1 cellular context compared by ENCODE assay signal in the genomic region with DNA sequence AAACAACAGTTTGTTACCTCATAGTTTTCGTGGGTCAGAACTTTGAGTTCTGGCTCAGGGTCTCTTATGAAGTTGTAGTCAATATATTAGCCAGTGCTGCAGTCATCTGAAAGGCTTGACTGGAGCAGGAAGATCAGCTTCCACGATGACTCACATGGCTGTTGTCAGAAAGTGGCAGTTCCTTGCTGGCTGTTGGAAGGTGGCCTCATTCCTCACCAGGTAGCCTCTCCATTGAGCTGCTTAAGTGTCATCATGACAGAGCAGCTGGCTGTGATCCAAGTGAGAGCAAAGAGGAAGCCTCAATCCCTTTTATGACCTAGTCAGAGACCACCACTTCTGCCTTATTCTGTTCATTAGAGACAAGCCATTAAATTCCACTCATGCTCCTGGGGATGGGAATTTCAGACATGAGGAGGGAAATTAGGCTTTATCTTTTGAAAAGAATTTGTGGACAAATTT.
TF ChIP-seq lines count a peak whose summit lies in the region.

No MANE protein-coding gene starts in this region.

TF ChIP-seq in K562, 482 proteins besides CTCF, POLR2A, EP300 and RAD21 (continued from another document and continues in another):
- TF ChIP-seq, protein P1, sequence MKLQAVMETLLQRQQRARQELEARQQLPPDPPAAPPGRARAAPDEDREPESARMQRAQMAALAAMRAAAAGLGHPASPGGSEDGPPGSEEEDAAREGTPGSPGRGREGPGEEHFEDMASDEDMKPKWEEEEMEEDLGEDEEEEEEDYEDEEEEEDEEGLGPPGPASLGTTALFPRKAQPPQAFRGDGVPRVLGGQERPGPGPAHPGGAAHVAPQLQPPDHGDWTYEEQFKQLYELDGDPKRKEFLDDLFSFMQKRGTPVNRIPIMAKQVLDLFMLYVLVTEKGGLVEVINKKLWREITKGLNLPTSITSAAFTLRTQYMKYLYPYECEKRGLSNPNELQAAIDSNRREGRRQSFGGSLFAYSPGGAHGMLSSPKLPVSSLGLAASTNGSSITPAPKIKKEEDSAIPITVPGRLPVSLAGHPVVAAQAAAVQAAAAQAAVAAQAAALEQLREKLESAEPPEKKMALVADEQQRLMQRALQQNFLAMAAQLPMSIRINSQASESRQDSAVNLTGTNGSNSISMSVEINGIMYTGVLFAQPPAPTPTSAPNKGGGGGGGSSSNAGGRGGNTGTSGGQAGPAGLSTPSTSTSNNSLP (IDR thresholded peaks at IDR 0.05; ENCODE audit: borderline replicate concordance, low read depth, low read length): peak; percentile 17; the same call in 1 of the 2 replicates
- TF ChIP-seq ZBTB1 (CRISPR knock-in tag; IDR thresholded peaks at IDR 0.05; ENCODE audit: borderline replicate concordance, low read depth): no peak
- TF ChIP-seq, protein P2, sequence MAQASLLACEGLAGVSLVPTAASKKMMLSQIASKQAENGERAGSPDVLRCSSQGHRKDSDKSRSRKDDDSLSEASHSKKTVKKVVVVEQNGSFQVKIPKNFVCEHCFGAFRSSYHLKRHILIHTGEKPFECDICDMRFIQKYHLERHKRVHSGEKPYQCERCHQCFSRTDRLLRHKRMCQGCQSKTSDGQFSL (CRISPR knock-in tag; IDR thresholded peaks at IDR 0.05): no peak
- TF ChIP-seq, protein P2 (tag; IDR thresholded peaks at IDR 0.05): no peak
- peak; percentile 15 for TF ChIP-seq NUFIP1 (IDR thresholded peaks at IDR 0.05; ENCODE audit: partially characterized antibody)
- no peak for TF ChIP-seq TAF7 (tag; IDR thresholded peaks at IDR 0.05)
- TF ChIP-seq NCOA2 (IDR thresholded peaks at IDR 0.05; ENCODE audit: partially characterized antibody in 2 of 2): no peak
- TF ChIP-seq SIN3B (IDR thresholded peaks at IDR 0.05; ENCODE audit: low read depth): no peak
- TF ChIP-seq CTBP1 (IDR thresholded peaks at IDR 0.05; ENCODE audit: borderline replicate concordance): peak; percentile 96
- TF ChIP-seq, protein P3, sequence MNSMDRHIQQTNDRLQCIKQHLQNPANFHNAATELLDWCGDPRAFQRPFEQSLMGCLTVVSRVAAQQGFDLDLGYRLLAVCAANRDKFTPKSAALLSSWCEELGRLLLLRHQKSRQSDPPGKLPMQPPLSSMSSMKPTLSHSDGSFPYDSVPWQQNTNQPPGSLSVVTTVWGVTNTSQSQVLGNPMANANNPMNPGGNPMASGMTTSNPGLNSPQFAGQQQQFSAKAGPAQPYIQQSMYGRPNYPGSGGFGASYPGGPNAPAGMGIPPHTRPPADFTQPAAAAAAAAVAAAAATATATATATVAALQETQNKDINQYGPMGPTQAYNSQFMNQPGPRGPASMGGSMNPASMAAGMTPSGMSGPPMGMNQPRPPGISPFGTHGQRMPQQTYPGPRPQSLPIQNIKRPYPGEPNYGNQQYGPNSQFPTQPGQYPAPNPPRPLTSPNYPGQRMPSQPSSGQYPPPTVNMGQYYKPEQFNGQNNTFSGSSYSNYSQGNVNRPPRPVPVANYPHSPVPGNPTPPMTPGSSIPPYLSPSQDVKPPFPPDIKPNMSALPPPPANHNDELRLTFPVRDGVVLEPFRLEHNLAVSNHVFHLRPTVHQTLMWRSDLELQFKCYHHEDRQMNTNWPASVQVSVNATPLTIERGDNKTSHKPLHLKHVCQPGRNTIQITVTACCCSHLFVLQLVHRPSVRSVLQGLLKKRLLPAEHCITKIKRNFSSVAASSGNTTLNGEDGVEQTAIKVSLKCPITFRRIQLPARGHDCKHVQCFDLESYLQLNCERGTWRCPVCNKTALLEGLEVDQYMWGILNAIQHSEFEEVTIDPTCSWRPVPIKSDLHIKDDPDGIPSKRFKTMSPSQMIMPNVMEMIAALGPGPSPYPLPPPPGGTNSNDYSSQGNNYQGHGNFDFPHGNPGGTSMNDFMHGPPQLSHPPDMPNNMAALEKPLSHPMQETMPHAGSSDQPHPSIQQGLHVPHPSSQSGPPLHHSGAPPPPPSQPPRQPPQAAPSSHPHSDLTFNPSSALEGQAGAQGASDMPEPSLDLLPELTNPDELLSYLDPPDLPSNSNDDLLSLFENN (IDR thresholded peaks at IDR 0.05; ENCODE audit: low read depth in 2 of 2, low read length in 2 of 2): no peak
- TF ChIP-seq MAFF (IDR thresholded peaks at IDR 0.05; ENCODE audit: low read length): peak; percentile 79; the same call in 1 of the 2 replicates
- no peak for TF ChIP-seq SAP30 (IDR thresholded peaks at IDR 0.05; ENCODE audit: borderline replicate concordance, insufficient read depth, low read depth, low read length, poor library complexity, severe bottlenecking)
- no peak for TF ChIP-seq MLX (CRISPR knock-in tag; conservative IDR thresholded peaks at IDR 0.05)
- TF ChIP-seq TAF1 (IDR thresholded peaks at IDR 0.05; ENCODE audit: control insufficient read depth, extremely low read depth, insufficient read depth, low read length, severe bottlenecking): peak; percentile 47
- no peak for TF ChIP-seq ADNP (tag; IDR thresholded peaks at IDR 0.05)
- TF ChIP-seq FIP1L1 (IDR thresholded peaks at IDR 0.05; ENCODE audit: low read depth, low read length, poor library complexity, severe bottlenecking): no peak
- TF ChIP-seq SUPT5H (IDR thresholded peaks at IDR 0.05): no peak
- no peak for TF ChIP-seq ERF (CRISPR knock-in tag; IDR thresholded peaks at IDR 0.05)
- TF ChIP-seq ZNF717 (CRISPR knock-in tag; IDR thresholded peaks at IDR 0.05): no peak
- TF ChIP-seq HSF4 (CRISPR knock-in tag; IDR thresholded peaks at IDR 0.05; ENCODE audit: borderline replicate concordance): no peak
- TF ChIP-seq PKNOX1 (IDR thresholded peaks at IDR 0.05): peak; percentile 84
- TF ChIP-seq SMARCE1 (IDR thresholded peaks at IDR 0.05): peak; percentile 91
- TF ChIP-seq, protein P4, sequence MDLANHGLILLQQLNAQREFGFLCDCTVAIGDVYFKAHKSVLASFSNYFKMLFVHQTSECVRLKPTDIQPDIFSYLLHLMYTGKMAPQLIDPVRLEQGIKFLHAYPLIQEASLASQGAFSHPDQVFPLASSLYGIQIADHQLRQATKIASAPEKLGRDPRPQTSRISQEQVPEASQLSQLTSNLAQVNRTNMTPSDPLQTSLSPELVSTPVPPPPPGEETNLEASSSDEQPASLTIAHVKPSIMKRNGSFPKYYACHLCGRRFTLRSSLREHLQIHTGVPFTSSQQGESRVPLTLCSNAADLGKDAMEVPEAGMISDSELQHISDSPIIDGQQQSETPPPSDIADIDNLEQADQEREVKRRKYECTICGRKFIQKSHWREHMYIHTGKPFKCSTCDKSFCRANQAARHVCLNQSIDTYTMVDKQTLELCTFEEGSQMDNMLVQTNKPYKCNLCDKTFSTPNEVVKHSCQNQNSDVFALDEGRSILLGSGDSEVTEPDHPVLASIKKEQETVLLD (IDR thresholded peaks at IDR 0.05): peak; percentile 75; the same call in 1 of the 2 replicates
- TF ChIP-seq, protein P5, sequence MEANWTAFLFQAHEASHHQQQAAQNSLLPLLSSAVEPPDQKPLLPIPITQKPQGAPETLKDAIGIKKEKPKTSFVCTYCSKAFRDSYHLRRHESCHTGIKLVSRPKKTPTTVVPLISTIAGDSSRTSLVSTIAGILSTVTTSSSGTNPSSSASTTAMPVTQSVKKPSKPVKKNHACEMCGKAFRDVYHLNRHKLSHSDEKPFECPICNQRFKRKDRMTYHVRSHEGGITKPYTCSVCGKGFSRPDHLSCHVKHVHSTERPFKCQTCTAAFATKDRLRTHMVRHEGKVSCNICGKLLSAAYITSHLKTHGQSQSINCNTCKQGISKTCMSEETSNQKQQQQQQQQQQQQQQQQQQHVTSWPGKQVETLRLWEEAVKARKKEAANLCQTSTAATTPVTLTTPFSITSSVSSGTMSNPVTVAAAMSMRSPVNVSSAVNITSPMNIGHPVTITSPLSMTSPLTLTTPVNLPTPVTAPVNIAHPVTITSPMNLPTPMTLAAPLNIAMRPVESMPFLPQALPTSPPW (CRISPR knock-in tag; IDR thresholded peaks at IDR 0.05): no peak
- peak; percentile 94 for TF ChIP-seq NFE2 (IDR thresholded peaks at IDR 0.05; ENCODE audit: low read depth)
- peak; percentile 91 for TF ChIP-seq ATF7 (IDR thresholded peaks at IDR 0.05)
- TF ChIP-seq ZNF197 (CRISPR knock-in tag; IDR thresholded peaks at IDR 0.05; ENCODE audit: low read depth): no peak
- no peak for TF ChIP-seq ILF3 (IDR thresholded peaks at IDR 0.05; ENCODE audit: borderline replicate concordance)
- TF ChIP-seq ZFP36 (IDR thresholded peaks at IDR 0.05; ENCODE audit: low read depth, low read length, partially characterized antibody): peak; percentile 33
- no peak for TF ChIP-seq NONO (IDR thresholded peaks at IDR 0.05; ENCODE audit: low read depth in 2 of 2, low read length in 1 of 2)
- no peak for TF ChIP-seq CCAR2 (IDR thresholded peaks at IDR 0.05; ENCODE audit: low read depth, low read length)
- peak; percentile 43; the same call in 1 of the 2 replicates for TF ChIP-seq ZBTB7A (IDR thresholded peaks at IDR 0.05; ENCODE audit: borderline replicate concordance, control insufficient read depth, low read depth, low read length)
- no peak for TF ChIP-seq RNF2 (IDR thresholded peaks at IDR 0.05)
- no peak for TF ChIP-seq KLF13 (tag; IDR thresholded peaks at IDR 0.05; ENCODE audit: borderline replicate concordance, low read depth)
- TF ChIP-seq, protein P6, sequence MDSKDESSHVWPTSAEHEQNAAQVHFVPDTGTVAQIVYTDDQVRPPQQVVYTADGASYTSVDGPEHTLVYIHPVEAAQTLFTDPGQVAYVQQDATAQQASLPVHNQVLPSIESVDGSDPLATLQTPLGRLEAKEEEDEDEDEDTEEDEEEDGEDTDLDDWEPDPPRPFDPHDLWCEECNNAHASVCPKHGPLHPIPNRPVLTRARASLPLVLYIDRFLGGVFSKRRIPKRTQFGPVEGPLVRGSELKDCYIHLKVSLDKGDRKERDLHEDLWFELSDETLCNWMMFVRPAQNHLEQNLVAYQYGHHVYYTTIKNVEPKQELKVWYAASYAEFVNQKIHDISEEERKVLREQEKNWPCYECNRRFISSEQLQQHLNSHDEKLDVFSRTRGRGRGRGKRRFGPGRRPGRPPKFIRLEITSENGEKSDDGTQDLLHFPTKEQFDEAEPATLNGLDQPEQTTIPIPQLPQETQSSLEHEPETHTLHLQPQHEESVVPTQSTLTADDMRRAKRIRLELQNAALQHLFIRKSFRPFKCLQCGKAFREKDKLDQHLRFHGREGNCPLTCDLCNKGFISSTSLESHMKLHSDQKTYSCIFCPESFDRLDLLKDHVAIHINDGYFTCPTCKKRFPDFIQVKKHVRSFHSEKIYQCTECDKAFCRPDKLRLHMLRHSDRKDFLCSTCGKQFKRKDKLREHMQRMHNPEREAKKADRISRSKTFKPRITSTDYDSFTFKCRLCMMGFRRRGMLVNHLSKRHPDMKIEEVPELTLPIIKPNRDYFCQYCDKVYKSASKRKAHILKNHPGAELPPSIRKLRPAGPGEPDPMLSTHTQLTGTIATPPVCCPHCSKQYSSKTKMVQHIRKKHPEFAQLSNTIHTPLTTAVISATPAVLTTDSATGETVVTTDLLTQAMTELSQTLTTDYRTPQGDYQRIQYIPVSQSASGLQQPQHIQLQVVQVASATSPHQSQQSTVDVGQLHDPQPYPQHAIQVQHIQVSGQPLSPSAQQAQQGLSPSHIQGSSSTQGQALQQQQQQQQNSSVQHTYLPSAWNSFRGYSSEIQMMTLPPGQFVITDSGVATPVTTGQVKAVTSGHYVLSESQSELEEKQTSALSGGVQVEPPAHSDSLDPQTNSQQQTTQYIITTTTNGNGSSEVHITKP (IDR thresholded peaks at IDR 0.05; ENCODE audit: partially characterized antibody): no peak
- no peak for TF ChIP-seq ARID2 (IDR thresholded peaks at IDR 0.05)
- no peak for TF ChIP-seq ZNF239 (CRISPR knock-in tag; IDR thresholded peaks at IDR 0.05)
- peak; percentile 86 for TF ChIP-seq ARID1B (IDR thresholded peaks at IDR 0.05)
- TF ChIP-seq GABPB1 (CRISPR knock-in tag; IDR thresholded peaks at IDR 0.05): no peak
- TF ChIP-seq ZNF146 (CRISPR knock-in tag; IDR thresholded peaks at IDR 0.05; ENCODE audit: unreplicated experiment): no peak
- TF ChIP-seq, protein P7, sequence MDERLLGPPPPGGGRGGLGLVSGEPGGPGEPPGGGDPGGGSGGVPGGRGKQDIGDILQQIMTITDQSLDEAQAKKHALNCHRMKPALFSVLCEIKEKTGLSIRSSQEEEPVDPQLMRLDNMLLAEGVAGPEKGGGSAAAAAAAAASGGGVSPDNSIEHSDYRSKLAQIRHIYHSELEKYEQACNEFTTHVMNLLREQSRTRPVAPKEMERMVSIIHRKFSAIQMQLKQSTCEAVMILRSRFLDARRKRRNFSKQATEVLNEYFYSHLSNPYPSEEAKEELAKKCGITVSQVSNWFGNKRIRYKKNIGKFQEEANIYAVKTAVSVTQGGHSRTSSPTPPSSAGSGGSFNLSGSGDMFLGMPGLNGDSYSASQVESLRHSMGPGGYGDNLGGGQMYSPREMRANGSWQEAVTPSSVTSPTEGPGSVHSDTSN (CRISPR knock-in tag; IDR thresholded peaks at IDR 0.05; ENCODE audit: low read depth): no peak
- TF ChIP-seq, protein P7 (tag; conservative IDR thresholded peaks at IDR 0.05; ENCODE audit: low read depth): peak; percentile 52; the same call in 1 of the 2 replicates
- peak; percentile 53 for TF ChIP-seq CXXC5 (CRISPR knock-in tag; IDR thresholded peaks at IDR 0.05)
- TF ChIP-seq GTF2F1 (IDR thresholded peaks at IDR 0.05; ENCODE audit: low read depth, low read length): no peak
- no peak for TF ChIP-seq BRF1 (IDR thresholded peaks at IDR 0.05; ENCODE audit: borderline replicate concordance, extremely low read depth, insufficient read length)
- peak; percentile 84 for TF ChIP-seq MAFK (IDR thresholded peaks at IDR 0.05; ENCODE audit: low read length)
- TF ChIP-seq FOXK1 (CRISPR knock-in tag; IDR thresholded peaks at IDR 0.05; ENCODE audit: borderline replicate concordance): no peak
